Comparison of ENCODE assay signal across 17 cellular contexts in the genomic region with DNA sequence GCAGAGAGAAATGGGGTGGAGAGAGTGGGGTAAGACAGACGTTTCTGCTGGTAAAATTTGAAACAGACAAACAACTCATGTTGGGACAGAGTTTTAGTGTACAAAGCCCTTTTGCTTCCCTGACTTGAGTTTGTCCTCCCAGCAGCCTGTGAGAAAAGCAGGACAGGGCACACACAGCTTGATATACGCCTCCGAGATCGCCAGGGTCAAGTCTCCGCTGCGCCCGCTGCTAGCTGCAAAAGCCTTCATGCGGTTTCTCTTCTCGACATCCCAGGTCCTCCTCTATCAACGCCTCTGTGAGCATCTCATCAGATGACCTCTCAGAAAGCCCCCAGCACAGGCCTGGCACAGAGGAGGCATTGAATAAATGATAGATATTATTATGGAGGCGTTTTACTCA. TPM values are rescaled to one million over a fixed set of nuclear protein-coding genes. Genes with fewer than 3 reads are reported as not detected.
DNase-seq lines count a peak whose midpoint lies in the region; ATAC-seq and TF ChIP-seq lines count a peak whose summit lies in the region.
"Had no signal": no experiment of that assay in that cellular context is flagged by ENCODE, and none has a peak within 500 bp of the region (broad histone marks: within the 10 kb centered on the region; RNA-seq: fewer than 3 reads in every experiment).

No MANE protein-coding gene starts in this region.

- no peaks in the 10 kb centered on the region for H3K9me3 ChIP-seq in OCI-LY7 (ENCODE audit: low read length)
- no peaks in the 10 kb centered on the region for H3K9me3 ChIP-seq in CD4-positive, alpha-beta memory T cell (ENCODE audit: control insufficient read depth in 1 of 2, low read length in 2 of 2)

- no peaks in the 10 kb centered on the region for H3K9me2 ChIP-seq in OCI-LY7 (ENCODE audit: insufficient read depth, low read length)

- H3K27me3 ChIP-seq in CD4-positive, alpha-beta memory T cell (ENCODE audit: insufficient read depth, low read length): no peaks in the 10 kb centered on the region

- DNase-seq in GM10266 (ENCODE audit: extremely low spot score) (peak; percentile 2), islet precursor cell (peak; percentile 29), osteocyte (ENCODE audit: extremely low spot score, unreplicated experiment) (peak; percentile 71), OCI-LY7 (ENCODE audit: low spot score) (no peak)
- DNase-seq in activated T-helper 1 cell treated with anti-CD3 and anti-CD28 coated beads, Interleukin-12 subunit alpha, Interleukin-12 subunit beta, Interleukin-2, Interleukin-4 antibody, amounts not matched to agents 30 ng/mL and 10 ng/mL and 1 ng/mL, durations not matched to agents 14 hours and 24 hours and 36 hours (ENCODE audit: low spot score): no peak
- DNase-seq in CD4-positive, alpha-beta memory T cell: no peak
- DNase-seq: C1 segment of cervical spinal cord; CD4-positive, alpha-beta T cell; COR-L47; DMS153; DMS79 treated with DMSO at 0.1 percent for 48 hours; EL; HCEC 1CT; HFFc6; IMR-90 had no signal

- H2AFZ ChIP-seq in OCI-LY7 (ENCODE audit: low read length): no peak overlapping the region

- no peak overlapping the region for H3K4me3 Mint-ChIP-seq in activated T-helper 1 cell treated with anti-CD3 and anti-CD28 coated beads, Interleukin-12 subunit alpha, Interleukin-12 subunit beta, Interleukin-2, Interleukin-4 antibody, amounts not matched to agents 30 ng/mL and 10 ng/mL and 1 ng/mL, durations not matched to agents 14 hours and 24 hours and 36 hours
- H3K4me3 Mint-ChIP-seq in osteocyte (ENCODE audit: unreplicated experiment): no peak overlapping the region
- no peak overlapping the region for H3K4me3 Mint-ChIP-seq in CD4-positive, alpha-beta memory T cell
- H3K4me3 Mint-ChIP-seq: B cell; CD4-positive, alpha-beta T cell; HFFc6 had no signal

- H3K4me2 ChIP-seq in OCI-LY7 (ENCODE audit: low read length): no peak overlapping the region

- CTCF ChIA-PET in OCI-LY7 (lab: Charles Lee; ENCODE audit: unreplicated experiment): no interaction called here
- CTCF ChIA-PET in CD4-positive, alpha-beta memory T cell (lab: Charles Lee; ENCODE audit: partially characterized antibody): no interaction called here

- BruUV-seq in OCI-LY7 (replicated peaks; lab: Mats Ljungman, UMichigan): no TSS peak

- H3K36me3 ChIP-seq in OCI-LY7 (ENCODE audit: insufficient read depth, low read length): no peaks in the 10 kb centered on the region
- H3K36me3 ChIP-seq in CD4-positive, alpha-beta memory T cell (ENCODE audit: insufficient read depth, low read length): no peaks in the 10 kb centered on the region

- H3K79me2 ChIP-seq in OCI-LY7 (ENCODE audit: insufficient read depth, low read depth, low read length): no peaks in the 10 kb centered on the region

- TF ChIP-seq CTCF in GM10266 (IDR thresholded peaks at IDR 0.05; ENCODE audit: control insufficient read depth, insufficient read depth, low read depth, missing control alignments) (no peak), osteocyte (IDR thresholded peaks at IDR 0.05) (no peak), OCI-LY7 (conservative IDR thresholded peaks at IDR 0.05; ENCODE audit: low read length) (no peak)

- intact Hi-C loops in activated T-helper 1 cell treated with anti-CD3 and anti-CD28 coated beads, Interleukin-12 subunit alpha, Interleukin-12 subunit beta, Interleukin-2, Interleukin-4 antibody, amounts not matched to agents 30 ng/mL and 10 ng/mL and 1 ng/mL, durations not matched to agents 14 hours and 24 hours and 36 hours (cut with micrococcal nuclease): no loop called here
- intact Hi-C loops in OCI-LY7 (cut with micrococcal nuclease; ENCODE audit: unreplicated experiment): no loop called here
- intact Hi-C loops in CD4-positive, alpha-beta memory T cell (cut with micrococcal nuclease): no loop called here

- ATAC-seq in GM18519 (IDR thresholded peaks at IDR 0.05; ENCODE audit: low FRiP score, unreplicated experiment): no peak

- no peaks in the 10 kb centered on the region for H3K4me1 ChIP-seq in OCI-LY7 (ENCODE audit: insufficient read depth, low read length, poor library complexity, severe bottlenecking)
- H3K4me1 ChIP-seq in CD4-positive, alpha-beta memory T cell (ENCODE audit: insufficient read depth, low read length): peaks cover 13% of the 10 kb centered on the region

- H3K27me3 Mint-ChIP-seq in activated T-helper 1 cell treated with anti-CD3 and anti-CD28 coated beads, Interleukin-12 subunit alpha, Interleukin-12 subunit beta, Interleukin-2, Interleukin-4 antibody, amounts not matched to agents 30 ng/mL and 10 ng/mL and 1 ng/mL, durations not matched to agents 14 hours and 24 hours and 36 hours (ENCODE audit: insufficient read depth): peaks cover 21% of the 10 kb centered on the region
- peaks cover 53% of the 10 kb centered on the region for H3K27me3 Mint-ChIP-seq in osteocyte (ENCODE audit: unreplicated experiment)
- peaks cover 0 to 4% of the 10 kb centered on the region in 2 donors for H3K27me3 Mint-ChIP-seq in CD4-positive, alpha-beta memory T cell

- POLR2A ChIA-PET in OCI-LY7 (lab: Charles Lee): no interaction called here
- POLR2A ChIA-PET in CD4-positive, alpha-beta memory T cell (lab: Charles Lee; ENCODE audit: partially characterized antibody): no interaction called here

- no peak overlapping the region for H3K4me3 ChIP-seq in OCI-LY7 (ENCODE audit: low read depth, low read length, poor library complexity, severe bottlenecking)
- H3K4me3 ChIP-seq in CD4-positive, alpha-beta memory T cell (ENCODE audit: low read length in 2 of 2): no peak overlapping the region

- peak overlapping the region; percentile 22 for H3K27ac Mint-ChIP-seq in activated T-helper 1 cell treated with anti-CD3 and anti-CD28 coated beads, Interleukin-12 subunit alpha, Interleukin-12 subunit beta, Interleukin-2, Interleukin-4 antibody, amounts not matched to agents 30 ng/mL and 10 ng/mL and 1 ng/mL, durations not matched to agents 14 hours and 24 hours and 36 hours
- no peak overlapping the region for H3K27ac Mint-ChIP-seq in osteocyte (ENCODE audit: unreplicated experiment)
- H3K27ac Mint-ChIP-seq in CD4-positive, alpha-beta memory T cell: peak overlapping the region in 1 of 7 donors; percentile 44
- H3K27ac Mint-ChIP-seq: B cell; CD4-positive, alpha-beta T cell; HFFc6 had no signal

- H3K27ac ChIP-seq in OCI-LY7 (ENCODE audit: low read depth, low read length, poor library complexity, severe bottlenecking): no peak overlapping the region
- no peak overlapping the region for H3K27ac ChIP-seq in CD4-positive, alpha-beta memory T cell (ENCODE audit: low read depth, low read length)

- H3K4me1 Mint-ChIP-seq in activated T-helper 1 cell treated with anti-CD3 and anti-CD28 coated beads, Interleukin-12 subunit alpha, Interleukin-12 subunit beta, Interleukin-2, Interleukin-4 antibody, amounts not matched to agents 30 ng/mL and 10 ng/mL and 1 ng/mL, durations not matched to agents 14 hours and 24 hours and 36 hours (ENCODE audit: low read depth): peaks cover 25% of the 10 kb centered on the region
- no peaks in the 10 kb centered on the region for H3K4me1 Mint-ChIP-seq in osteocyte (ENCODE audit: unreplicated experiment)
- H3K4me1 Mint-ChIP-seq in CD4-positive, alpha-beta memory T cell: peaks cover 13 to 24% (median 17%) of the 10 kb centered on the region in 4 donors
- H3K4me1 Mint-ChIP-seq: B cell had no signal

- H3K36me3 Mint-ChIP-seq in activated T-helper 1 cell treated with anti-CD3 and anti-CD28 coated beads, Interleukin-12 subunit alpha, Interleukin-12 subunit beta, Interleukin-2, Interleukin-4 antibody, amounts not matched to agents 30 ng/mL and 10 ng/mL and 1 ng/mL, durations not matched to agents 14 hours and 24 hours and 36 hours (ENCODE audit: low read depth): no peaks in the 10 kb centered on the region
- H3K36me3 Mint-ChIP-seq in osteocyte (ENCODE audit: unreplicated experiment): no peaks in the 10 kb centered on the region
- H3K36me3 Mint-ChIP-seq in CD4-positive, alpha-beta memory T cell: no peaks in the 10 kb centered on the region

- H3K9me3 Mint-ChIP-seq in activated T-helper 1 cell treated with anti-CD3 and anti-CD28 coated beads, Interleukin-12 subunit alpha, Interleukin-12 subunit beta, Interleukin-2, Interleukin-4 antibody, amounts not matched to agents 30 ng/mL and 10 ng/mL and 1 ng/mL, durations not matched to agents 14 hours and 24 hours and 36 hours: no peaks in the 10 kb centered on the region
- no peaks in the 10 kb centered on the region for H3K9me3 Mint-ChIP-seq in osteocyte (ENCODE audit: unreplicated experiment)
- H3K9me3 Mint-ChIP-seq in CD4-positive, alpha-beta memory T cell: no peaks in the 10 kb centered on the region
- H3K9me3 Mint-ChIP-seq: CD4-positive, alpha-beta T cell; HFFc6 had no signal

- no peaks in the 10 kb centered on the region for H4K20me1 ChIP-seq in OCI-LY7 (ENCODE audit: insufficient read depth, low read length)

RNA-seq across cellular contexts. Expression of gene BCL11B, which starts 9.4 kb away (rescaled TPM):
- 43.5 and 45.4 TPM in 2 replicates for total RNA-seq in activated T-helper 1 cell treated with anti-CD3 and anti-CD28 coated beads, Interleukin-12 subunit alpha, Interleukin-12 subunit beta, Interleukin-2, Interleukin-4 antibody, amounts not matched to agents 30 ng/mL and 10 ng/mL and 1 ng/mL, durations not matched to agents 14 hours and 24 hours and 36 hours
- total RNA-seq in osteocyte (0.16 and 0.18 TPM in 2 replicates), OCI-LY7 (2022) (not detected in 2 replicates)
- not detected in 2 replicates for total RNA-seq in OCI-LY7 (2014; rRNA removed; shearing (Covaris generic))
- total RNA-seq in CD4-positive, alpha-beta memory T cell: 100 to 1,000 TPM; 163 to 165 TPM
- polyA plus RNA-seq in CD4-positive, alpha-beta memory T cell: 10 to 100 TPM in 1 of 2 donors, 1 to 10 TPM in 1; 2.6 to 11.6 TPM
- polyA plus RNA-seq: IMR-90 had no signal

Comparison
In these comparisons a context has a peak if more than half of its experiments do, and no peak if none do; other contexts are left out.
1. DNase-seq: peak in GM10266 (single experiment), islet precursor cell (single experiment) and osteocyte (single experiment); none in activated T-helper 1 cell treated with anti-CD3 and anti-CD28 coated beads, Interleukin-12 subunit alpha, Interleukin-12 subunit beta, Interleukin-2, Interleukin-4 antibody, amounts not matched to agents 30 ng/mL and 10 ng/mL and 1 ng/mL, durations not matched to agents 14 hours and 24 hours and 36 hours (single experiment), OCI-LY7 (single experiment) and CD4-positive, alpha-beta memory T cell (0 of 5).
2. RNA of gene BCL11B, which starts 9.4 kb away (total RNA-seq): 163 to 165 TPM in CD4-positive, alpha-beta memory T cell and 43.5 to 45.4 TPM in activated T-helper 1 cell treated with anti-CD3 and anti-CD28 coated beads, Interleukin-12 subunit alpha, Interleukin-12 subunit beta, Interleukin-2, Interleukin-4 antibody, amounts not matched to agents 30 ng/mL and 10 ng/mL and 1 ng/mL, durations not matched to agents 14 hours and 24 hours and 36 hours; 0.16 to 0.18 TPM in osteocyte and not detected in OCI-LY7; every median in the first group is over 10 times any median in the second.